In genomic region chr10:133262696-133263095, GRCh38 we compare ENCODE assay signal across 11 cellular contexts. TPM values are rescaled to one million over a fixed set of nuclear protein-coding genes. Genes with fewer than 3 reads are reported as not detected.
DNase-seq lines count a peak whose midpoint lies in the region; ATAC-seq and TF ChIP-seq lines count a peak whose summit lies in the region.
"Had no signal": no experiment of that assay in that cellular context is flagged by ENCODE, and none has a peak within 500 bp of the region (broad histone marks: within the 10 kb centered on the region; RNA-seq: fewer than 3 reads in every experiment).

No MANE protein-coding gene starts in this region.

- TF ChIP-seq CTCF in neural progenitor cell (IDR thresholded peaks at IDR 0.05) (no peak), GM13976 (IDR thresholded peaks at IDR 0.05; ENCODE audit: borderline replicate concordance, control extremely low read depth, extremely low read depth, insufficient read depth, missing control alignments) (no peak)

- no peaks in the 10 kb centered on the region for H3K27me3 Mint-ChIP-seq in central memory CD8-positive, alpha-beta T cell
- H3K27me3 Mint-ChIP-seq in neural progenitor cell (ENCODE audit: insufficient read depth, low read depth), result peaks cover 12% of the 10 kb centered on the region
- H3K27me3 Mint-ChIP-seq: activated naive CD8-positive, alpha-beta T cell treated with anti-CD3 and anti-CD28 coated beads, Interleukin-2, amount 10 ng/mL, durations not matched to agents 7 days and 5 days had no signal

- no peaks in the 10 kb centered on the region for H3K9me3 ChIP-seq in neural progenitor cell (ENCODE audit: low read depth)
- H3K9me3 ChIP-seq: tibial nerve had no signal

- H3F3A ChIP-seq in neural progenitor cell (ENCODE audit: low read depth), result no peaks in the 10 kb centered on the region

- peak overlapping the region; percentile 77 for H3K4me2 ChIP-seq in neural progenitor cell

- H3K27ac ChIP-seq in neural progenitor cell (no peak overlapping the region), substantia nigra (ENCODE audit: low read depth, low read length, poor library complexity, severe bottlenecking) (no peak overlapping the region)

- no peaks in the 10 kb centered on the region for H3K9me3 Mint-ChIP-seq in central memory CD8-positive, alpha-beta T cell
- no peaks in the 10 kb centered on the region for H3K9me3 Mint-ChIP-seq in neural progenitor cell
- H3K9me3 Mint-ChIP-seq: activated naive CD8-positive, alpha-beta T cell treated with anti-CD3 and anti-CD28 coated beads, Interleukin-2, amount 10 ng/mL, durations not matched to agents 7 days and 5 days had no signal

- H3K36me3 Mint-ChIP-seq in central memory CD8-positive, alpha-beta T cell (ENCODE audit: insufficient read depth), result peaks cover 23% of the 10 kb centered on the region
- no peaks in the 10 kb centered on the region for H3K36me3 Mint-ChIP-seq in neural progenitor cell

- H3K4me1 ChIP-seq in neural progenitor cell, result peaks cover 9% of the 10 kb centered on the region

- H3K4me1 Mint-ChIP-seq in central memory CD8-positive, alpha-beta T cell, result peaks cover 52% of the 10 kb centered on the region
- peaks cover 33% of the 10 kb centered on the region for H3K4me1 Mint-ChIP-seq in neural progenitor cell

- no peaks in the 10 kb centered on the region for H3K79me2 ChIP-seq in neural progenitor cell (ENCODE audit: low read depth)

- H4K20me1 ChIP-seq in neural progenitor cell (ENCODE audit: low read depth), result no peaks in the 10 kb centered on the region

- in situ Hi-C loops in GM13976 (cut with MboI; ENCODE audit: low sequenced_read_pairs, unreplicated experiment), result no loop called here

- no peak overlapping the region for H3K4me3 ChIP-seq in neural progenitor cell

- ATAC-seq in central memory CD8-positive, alpha-beta T cell (replicated peaks; ENCODE audit: extremely low read depth, poor library complexity, severe bottlenecking), result no peak
- no peak for ATAC-seq in GM21529 (IDR thresholded peaks at IDR 0.05; ENCODE audit: unreplicated experiment)

- peaks cover 29% of the 10 kb centered on the region for H3K27me3 ChIP-seq in neural progenitor cell
- H3K27me3 ChIP-seq: tibial nerve had no signal

- peak overlapping the region; percentile 36 for H3K4me3 Mint-ChIP-seq in central memory CD8-positive, alpha-beta T cell
- H3K4me3 Mint-ChIP-seq in neural progenitor cell, result peak overlapping the region; percentile 86

- H2AFZ ChIP-seq in neural progenitor cell (replicated peaks), result no peak overlapping the region

- H3K27ac Mint-ChIP-seq in central memory CD8-positive, alpha-beta T cell (ENCODE audit: low read depth), result no peak overlapping the region
- no peak overlapping the region for H3K27ac Mint-ChIP-seq in neural progenitor cell
- H3K27ac Mint-ChIP-seq: activated naive CD8-positive, alpha-beta T cell treated with anti-CD3 and anti-CD28 coated beads, Interleukin-2, amount 10 ng/mL, durations not matched to agents 7 days and 5 days had no signal

- H3K9ac ChIP-seq in neural progenitor cell, result no peak overlapping the region

- DNase-seq in NCI-H2107 treated with DMSO at 0.1 percent for 48 hours (lab: John Stamatoyannopoulos, UW; ENCODE audit: unreplicated experiment), result peak; percentile 10
- no peak for DNase-seq in NCI-H2107 (lab: John Stamatoyannopoulos, UW)
- peak; percentile 93 for DNase-seq in NCI-H146 treated with DMSO at 0.1 percent for 48 hours (lab: John Stamatoyannopoulos, UW; ENCODE audit: unreplicated experiment)
- DNase-seq in central memory CD8-positive, alpha-beta T cell (ENCODE audit: low spot score in 2 of 2), result no peak
- DNase-seq in neural progenitor cell (ENCODE audit: low spot score), result no peak
- no peak for DNase-seq in substantia nigra (lab: John Stamatoyannopoulos, UW)
- DNase-seq in GM13976 (ENCODE audit: low spot score), result no peak

- H3K36me3 ChIP-seq in neural progenitor cell, result no peaks in the 10 kb centered on the region

RNA-seq across cellular contexts. Expression of gene ADAM8, which starts 14.0 kb away (rescaled TPM):
- total RNA-seq in neural progenitor cell (ENCODE audit: low replicate concordance), result 3.2 and 3.3 TPM in 2 replicates

RNA-seq across cellular contexts. Expression of gene VENTX, which starts 25.0 kb away (rescaled TPM):
- total RNA-seq in neural progenitor cell (ENCODE audit: low replicate concordance), result 1.0 TPM in 1 of 2 replicates, not detected in the other
- total RNA-seq: osteocyte had no signal

RNA-seq across cellular contexts. Expression of gene UTF1, which starts 32.7 kb away (rescaled TPM):
- total RNA-seq in neural progenitor cell (ENCODE audit: low replicate concordance), result not detected in 2 replicates
- total RNA-seq: activated naive CD8-positive, alpha-beta T cell treated with anti-CD3 and anti-CD28 coated beads, Interleukin-2, amount 10 ng/mL, durations not matched to agents 7 days and 5 days; osteocyte; tibial nerve had no signal

RNA-seq across cellular contexts. Expression of gene TUBGCP2, which starts 46.0 kb away (rescaled TPM):
- total RNA-seq in neural progenitor cell (ENCODE audit: low replicate concordance), result 54.8 and 55.4 TPM in 2 replicates

RNA-seq across cellular contexts. Expression of gene ZNF511, which starts 46.0 kb away (rescaled TPM):
- 34.4 and 44.4 TPM in 2 replicates for total RNA-seq in neural progenitor cell (ENCODE audit: low replicate concordance)

Comparison
In these comparisons a context has a peak if more than half of its experiments do, and no peak if none do; other contexts are left out.
1. DNase-seq: peak in NCI-H2107 treated with DMSO at 0.1 percent for 48 hours (single experiment) and NCI-H146 treated with DMSO at 0.1 percent for 48 hours (single experiment); none in NCI-H2107 (single experiment), central memory CD8-positive, alpha-beta T cell (0 of 2), neural progenitor cell (single experiment), substantia nigra (0 of 49) and GM13976 (single experiment).